ENCODE assay signal across 10 cellular contexts in the genomic region with DNA sequence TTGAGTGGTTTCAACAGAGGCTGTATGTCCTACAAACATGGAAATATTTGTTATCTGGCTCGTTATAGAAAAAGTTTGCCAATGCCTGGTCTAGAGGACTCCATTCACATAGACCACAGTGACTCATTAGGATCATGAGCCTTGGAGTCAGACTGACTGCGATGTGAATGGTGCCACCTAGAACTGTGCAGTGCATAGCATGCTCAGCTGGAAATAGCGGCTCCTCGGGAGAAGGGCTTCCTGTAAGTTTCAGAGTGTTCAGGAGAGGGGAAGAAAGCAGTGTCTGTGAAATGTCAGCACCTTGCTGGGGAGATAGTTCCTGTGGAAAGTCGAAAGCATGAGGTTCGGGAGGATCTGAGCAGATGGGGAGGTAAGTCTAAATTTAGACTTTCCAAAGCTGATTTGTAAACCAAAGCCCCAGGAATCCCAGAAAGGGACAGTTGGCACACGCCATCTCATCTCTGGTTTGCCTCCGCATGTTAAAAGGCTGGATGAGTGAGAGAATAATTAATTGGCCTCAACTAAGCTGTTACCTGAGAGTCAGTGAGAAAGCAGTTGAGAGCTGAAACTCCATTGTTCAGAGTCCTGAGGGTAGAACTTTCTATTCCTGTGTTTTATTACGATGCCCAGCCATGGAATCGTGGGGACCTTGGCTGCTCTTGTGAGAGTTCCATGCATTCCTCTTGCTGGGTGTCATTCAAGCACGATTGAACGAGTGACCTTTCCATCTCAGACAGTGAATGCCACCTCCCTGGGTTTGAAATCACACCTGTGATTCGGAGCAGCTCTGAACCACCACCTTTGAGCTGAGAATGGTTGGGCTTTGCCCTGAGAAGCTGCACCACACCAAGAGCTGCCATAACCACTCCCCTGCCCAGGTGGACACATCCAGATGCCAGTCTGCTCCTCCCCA.
A peak's percentile ranks its signal among the peaks of the same experiment; 100 is the strongest.
DNase-seq lines count a peak whose midpoint lies in the region; ATAC-seq, FAIRE-seq and TF ChIP-seq lines count a peak whose summit lies in the region.
"Had no signal": no experiment of that assay in that cellular context is flagged by ENCODE, and none has a peak within 500 bp of the region (broad histone marks: within the 10 kb centered on the region; RNA-seq: fewer than 3 reads in every experiment).

No MANE protein-coding gene starts in this region.

- no peak for FAIRE-seq in D721Med (lab: Jason Lieb, UNC)

- DNase-seq in HS-27A (ENCODE audit: low read depth) (peak; percentile 15), SK-MEL-5 (ENCODE audit: low read depth, low spot score) (peak; percentile 86), Right ventricle myocardium inferior (ENCODE audit: missing footprints) (no peak), NCI-H748 (lab: John Stamatoyannopoulos, UW; ENCODE audit: unreplicated experiment) (no peak), D721Med (ENCODE audit: insufficient read length, low spot score) (no peak)
- DNase-seq: NCI-H345 had no signal

- peaks cover 0 to 5% (median 0%) of the 10 kb centered on the region in 3 donors for H3K9me3 ChIP-seq in skeletal muscle tissue (ENCODE audit: control insufficient read depth in 3 of 3, low read length in 3 of 3)

- in situ Hi-C loops in SK-MEL-5 (cut with HindIII; ENCODE audit: low pct_unique_long_range_greater_than_20kb, low sequenced_read_pairs): no loop called here

- ATAC-seq in Right ventricle myocardium inferior: peak; percentile 69
- ATAC-seq in HG02798 (IDR thresholded peaks at IDR 0.05; ENCODE audit: poor library complexity, unreplicated experiment): no peak
- no peak for ATAC-seq in HG03571 (IDR thresholded peaks at IDR 0.05; ENCODE audit: unreplicated experiment)
- ATAC-seq: activated naive CD4-positive, alpha-beta T cell treated with anti-CD3 and anti-CD28 coated beads, Interleukin-2, amount 50 U/mL, for 72 hours had no signal

- H3K36me3 ChIP-seq in skeletal muscle tissue (ENCODE audit: control insufficient read depth in 3 of 3, insufficient read depth in 3 of 3, low read length in 3 of 3): no peaks in the 10 kb centered on the region

- peaks cover 66 to 74% (median 67%) of the 10 kb centered on the region in 3 donors for H3K4me1 ChIP-seq in skeletal muscle tissue (ENCODE audit: control insufficient read depth in 3 of 3, insufficient read depth in 3 of 3, low read length in 3 of 3)

- H3K27me3 ChIP-seq in skeletal muscle tissue (ENCODE audit: control insufficient read depth in 3 of 3, insufficient read depth in 3 of 3, low read length in 3 of 3): no peaks in the 10 kb centered on the region

- peak overlapping the region in 2 of 3 donors; percentile 17 to 47 for H3K9ac ChIP-seq in skeletal muscle tissue (ENCODE audit: low read depth in 1 of 3, low read length in 3 of 3)

- H3K27ac ChIP-seq in skeletal muscle tissue (ENCODE audit: low read depth, low read length): peak overlapping the region; percentile 73

- intact Hi-C loops in Right ventricle myocardium inferior (cut with DNase I): loop anchor here (10.0 kb wide), 1 partner anchor 125 kb away; no protein-coding TSS in a partner anchor

- TF ChIP-seq CTCF in D721Med (IDR thresholded peaks at IDR 0.05; ENCODE audit: insufficient read depth, missing control alignments): no peak

- H3K4me3 ChIP-seq in skeletal muscle tissue (ENCODE audit: low read length in 3 of 3): peak overlapping the region in 1 of 3 donors; percentile 22

Comparison
In these comparisons a context has a peak if more than half of its experiments do, and no peak if none do; other contexts are left out.
1. DNase-seq: peak in HS-27A (single experiment) and SK-MEL-5 (single experiment); none in Right ventricle myocardium inferior (single experiment), NCI-H748 (single experiment) and D721Med (single experiment).